8 cellular contexts compared by ENCODE assay signal in the genomic region with DNA sequence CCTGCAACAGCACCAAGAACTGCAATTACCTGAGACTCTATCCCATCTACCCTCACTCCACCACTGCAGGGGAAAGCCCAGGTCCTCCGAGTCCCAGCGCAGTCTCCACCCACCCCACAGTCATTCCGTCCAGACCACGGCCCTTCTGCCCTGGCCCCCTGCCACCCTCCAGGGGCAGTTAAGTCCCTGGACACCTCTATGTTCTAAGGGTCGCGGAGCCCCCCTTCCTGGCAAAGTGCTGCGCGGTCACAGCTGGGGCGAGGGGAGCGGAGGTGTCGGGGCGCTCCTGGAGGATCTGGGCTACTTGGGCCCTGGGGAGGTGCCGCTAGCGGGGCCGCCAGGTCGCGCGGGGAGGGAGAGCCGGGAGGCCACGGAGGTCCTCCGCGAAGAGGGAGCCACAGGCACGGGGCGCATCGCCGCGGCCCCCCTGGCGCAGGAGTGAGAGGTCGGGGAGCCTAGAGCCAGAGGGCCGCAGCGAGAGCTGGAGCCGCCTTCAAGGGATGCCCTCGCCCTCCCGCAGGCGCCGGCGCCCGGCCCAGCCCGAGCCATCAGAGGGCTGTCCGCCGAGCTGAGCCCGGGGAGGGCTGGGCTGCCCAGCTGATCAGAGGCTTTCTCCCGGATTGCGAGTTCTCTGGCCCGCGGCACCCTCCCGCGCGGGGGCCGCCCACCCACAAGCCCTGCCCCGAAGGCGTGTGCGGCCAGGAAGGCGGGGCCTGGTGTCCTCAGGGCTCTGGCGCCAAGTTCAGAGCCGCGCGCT. TPM values are rescaled to one million over a fixed set of nuclear protein-coding genes. Genes with fewer than 3 reads are reported as not detected.
DNase-seq lines count a peak whose midpoint lies in the region; ATAC-seq and TF ChIP-seq lines count a peak whose summit lies in the region.

No MANE protein-coding gene starts in this region.

- peaks cover 5% of the 10 kb centered on the region for H3K4me1 ChIP-seq in NT2/D1 (ENCODE audit: insufficient read depth, insufficient read length)

- H3K9ac ChIP-seq in NT2/D1 (ENCODE audit: insufficient read length, low read depth) = peak overlapping the region; percentile 50

- no peaks in the 10 kb centered on the region for H3K9me3 Mint-ChIP-seq in activated T-helper 2 cell treated with anti-CD3 and anti-CD28 coated beads, Interferon-gamma antibody, Interleukin-2, Interleukin-4, amounts not matched to agents 10 μg/mL and 5 μg/mL and 100 μg/mL, durations not matched to agents 14 hours and 24 hours and 36 hours
- no peaks in the 10 kb centered on the region for H3K9me3 Mint-ChIP-seq in naive thymus-derived CD8-positive, alpha-beta T cell

- POLR2A ChIA-PET in naive thymus-derived CD8-positive, alpha-beta T cell (lab: Charles Lee) = interaction anchor here (1.5 to 4.5 kb wide), 3 partner anchors 10 to 176 kb away, joined by 3 to 35 read pairs (median 5); no protein-coding TSS in a partner anchor

- H3K4me3 ChIP-seq in NT2/D1 (ENCODE audit: insufficient read length, low read depth) (peak overlapping the region; percentile 40), fibroblast of pulmonary artery (replicated peaks; ENCODE audit: low read depth, low read length) (peak overlapping the region; percentile 44)

- intact Hi-C loops in activated T-helper 2 cell treated with anti-CD3 and anti-CD28 coated beads, Interferon-gamma antibody, Interleukin-2, Interleukin-4, amounts not matched to agents 10 μg/mL and 5 μg/mL and 100 μg/mL, durations not matched to agents 14 hours and 24 hours and 36 hours (cut with micrococcal nuclease) = no loop called here

- no peaks in the 10 kb centered on the region for H3K9me3 ChIP-seq in NT2/D1 (ENCODE audit: insufficient read depth, low read length)

- peak overlapping the region; percentile 67 for H3K4me3 Mint-ChIP-seq in activated T-helper 2 cell treated with anti-CD3 and anti-CD28 coated beads, Interferon-gamma antibody, Interleukin-2, Interleukin-4, amounts not matched to agents 10 μg/mL and 5 μg/mL and 100 μg/mL, durations not matched to agents 14 hours and 24 hours and 36 hours (ENCODE audit: low read depth)
- H3K4me3 Mint-ChIP-seq in naive thymus-derived CD8-positive, alpha-beta T cell = peak overlapping the region; percentile 70 to 93 (median 85)

- H3K36me3 Mint-ChIP-seq in activated T-helper 2 cell treated with anti-CD3 and anti-CD28 coated beads, Interferon-gamma antibody, Interleukin-2, Interleukin-4, amounts not matched to agents 10 μg/mL and 5 μg/mL and 100 μg/mL, durations not matched to agents 14 hours and 24 hours and 36 hours (ENCODE audit: low read depth) = no peaks in the 10 kb centered on the region
- H3K36me3 Mint-ChIP-seq in naive thymus-derived CD8-positive, alpha-beta T cell = no peaks in the 10 kb centered on the region

- peak; percentile 44 for ATAC-seq in GM21723 (IDR thresholded peaks at IDR 0.05; ENCODE audit: unreplicated experiment)
- peak; percentile 82 to 84 for ATAC-seq in naive thymus-derived CD8-positive, alpha-beta T cell
- peak; percentile 74 for ATAC-seq in stimulated activated naive CD8-positive, alpha-beta T cell treated with anti-CD3 and anti-CD28 coated beads, Interleukin-15, Interleukin-2, amounts not matched to agents 100 U/mL and 50 U/mL, for 24 hours

- no peak overlapping the region for H3K27ac Mint-ChIP-seq in activated T-helper 2 cell treated with anti-CD3 and anti-CD28 coated beads, Interferon-gamma antibody, Interleukin-2, Interleukin-4, amounts not matched to agents 10 μg/mL and 5 μg/mL and 100 μg/mL, durations not matched to agents 14 hours and 24 hours and 36 hours
- peak overlapping the region in 3 of 10 donors; percentile 19 to 40 (median 37) for H3K27ac Mint-ChIP-seq in naive thymus-derived CD8-positive, alpha-beta T cell

- TF ChIP-seq CTCF in AG09319 (IDR thresholded peaks at IDR 0.05; ENCODE audit: low read depth, low read length) (no peak), fibroblast of pulmonary artery (IDR thresholded peaks at IDR 0.05; ENCODE audit: low read length, missing control alignments) (no peak)

- H3K36me3 ChIP-seq in NT2/D1 (ENCODE audit: insufficient read depth, insufficient read length, low read length) = no peaks in the 10 kb centered on the region

- H3K27me3 ChIP-seq in NT2/D1 (ENCODE audit: insufficient read depth, insufficient read length) = peaks cover 25% of the 10 kb centered on the region

- peaks cover 33% of the 10 kb centered on the region for H3K27me3 Mint-ChIP-seq in activated T-helper 2 cell treated with anti-CD3 and anti-CD28 coated beads, Interferon-gamma antibody, Interleukin-2, Interleukin-4, amounts not matched to agents 10 μg/mL and 5 μg/mL and 100 μg/mL, durations not matched to agents 14 hours and 24 hours and 36 hours (ENCODE audit: low read depth)
- peaks cover 0 to 9% (median 0%) of the 10 kb centered on the region in 5 donors for H3K27me3 Mint-ChIP-seq in naive thymus-derived CD8-positive, alpha-beta T cell

- H3K4me1 Mint-ChIP-seq in activated T-helper 2 cell treated with anti-CD3 and anti-CD28 coated beads, Interferon-gamma antibody, Interleukin-2, Interleukin-4, amounts not matched to agents 10 μg/mL and 5 μg/mL and 100 μg/mL, durations not matched to agents 14 hours and 24 hours and 36 hours (ENCODE audit: low read depth) = peaks cover 26% of the 10 kb centered on the region
- H3K4me1 Mint-ChIP-seq in naive thymus-derived CD8-positive, alpha-beta T cell = peaks cover 9 to 27% (median 21%) of the 10 kb centered on the region in 4 donors

- DNase-seq in AG09319 (ENCODE audit: extremely low read depth, low read depth) (peak; percentile 40), NT2/D1 (ENCODE audit: low read depth, low spot score) (no peak), fibroblast of pulmonary artery (ENCODE audit: low read depth) (peak; percentile 67), NCI-H187 (lab: John Stamatoyannopoulos, UW) (no peak)
- peak; percentile 62 for DNase-seq in activated T-helper 2 cell treated with anti-CD3 and anti-CD28 coated beads, Interferon-gamma antibody, Interleukin-2, Interleukin-4, amounts not matched to agents 10 μg/mL and 5 μg/mL and 100 μg/mL, durations not matched to agents 14 hours and 24 hours and 36 hours (ENCODE audit: low spot score)
- DNase-seq in naive thymus-derived CD8-positive, alpha-beta T cell = peak; percentile 50 to 79 (median 60)
- DNase-seq in stimulated activated naive CD8-positive, alpha-beta T cell treated with anti-CD3 and anti-CD28 coated beads, Interleukin-15, Interleukin-2, amounts not matched to agents 100 U/mL and 50 U/mL, for 24 hours = peak; percentile 70

RNA-seq across cellular contexts. Expression of a gene that starts 4.2 kb away (rescaled TPM):
- not detected in 2 replicates for total RNA-seq in activated T-helper 2 cell treated with anti-CD3 and anti-CD28 coated beads, Interferon-gamma antibody, Interleukin-2, Interleukin-4, amounts not matched to agents 10 μg/mL and 5 μg/mL and 100 μg/mL, durations not matched to agents 14 hours and 24 hours and 36 hours
- not detected for total RNA-seq in naive thymus-derived CD8-positive, alpha-beta T cell
- not detected for polyA plus RNA-seq in naive thymus-derived CD8-positive, alpha-beta T cell

Comparison
In these comparisons a context has a peak if more than half of its experiments do, and no peak if none do; other contexts are left out.
1. DNase-seq: peak in AG09319 (single experiment), activated T-helper 2 cell treated with anti-CD3 and anti-CD28 coated beads, Interferon-gamma antibody, Interleukin-2, Interleukin-4, amounts not matched to agents 10 μg/mL and 5 μg/mL and 100 μg/mL, durations not matched to agents 14 hours and 24 hours and 36 hours (single experiment), fibroblast of pulmonary artery (single experiment), naive thymus-derived CD8-positive, alpha-beta T cell (10 of 10) and stimulated activated naive CD8-positive, alpha-beta T cell treated with anti-CD3 and anti-CD28 coated beads, Interleukin-15, Interleukin-2, amounts not matched to agents 100 U/mL and 50 U/mL, for 24 hours (single experiment); none in NT2/D1 (single experiment) and NCI-H187 (0 of 2).
2. Peak in every context shown above with its lines, with median percentiles within 50 percentile points of each other: ATAC-seq.